12 cellular contexts compared by ENCODE assay signal in the genomic region with DNA sequence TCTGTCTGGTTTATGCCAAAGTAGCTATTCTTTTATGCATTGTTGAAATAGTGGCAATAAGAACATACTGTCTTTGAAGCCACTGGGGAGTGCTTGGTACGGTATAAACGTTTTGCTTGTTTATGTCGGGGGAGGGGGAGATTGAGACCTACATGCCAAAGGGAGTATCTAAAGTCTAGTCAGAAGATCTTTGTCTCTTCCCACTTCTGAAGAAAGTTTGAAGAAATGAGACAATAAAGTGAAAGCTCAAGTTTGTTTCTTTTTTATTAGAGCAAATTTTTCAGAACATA. TPM values are rescaled to one million over a fixed set of nuclear protein-coding genes. Genes with fewer than 3 reads are reported as not detected.
DNase-seq lines count a peak whose midpoint lies in the region; ATAC-seq and TF ChIP-seq lines count a peak whose summit lies in the region.
"Had no signal": no experiment of that assay in that cellular context is flagged by ENCODE, and none has a peak within 500 bp of the region (broad histone marks: within the 10 kb centered on the region; RNA-seq: fewer than 3 reads in every experiment).

No MANE protein-coding gene starts in this region.

- H4K20me1 ChIP-seq in H9 (ENCODE audit: control insufficient read depth, insufficient read depth, insufficient read length), result no peaks in the 10 kb centered on the region

- no CpG with 5 or more reads among the region's 3 CpGs for whole genome bisulfite sequencing in H9 (ENCODE audit: extremely low coverage, insufficient read length, low lambda C conversion rate)

- H3K14ac ChIP-seq in H9 (ENCODE audit: insufficient read depth, low read length), result no peak overlapping the region

- H2BK20ac ChIP-seq in H9 (ENCODE audit: low read depth, low read length, poor library complexity, severe bottlenecking), result no peak overlapping the region

- H3K27me3 ChIP-seq in H9 (ENCODE audit: insufficient read depth, low read length) (no peaks in the 10 kb centered on the region), SJCRH30 (no peaks in the 10 kb centered on the region)

- no peak overlapping the region for H2BK15ac ChIP-seq in H9 (ENCODE audit: low read depth, low read length)

- H3K27me3 Mint-ChIP-seq in H9 (ENCODE audit: low read depth), result no peaks in the 10 kb centered on the region; the same call in 1 of the 2 replicates
- H3K27me3 Mint-ChIP-seq in naive thymus-derived CD8-positive, alpha-beta T cell, result no peaks in the 10 kb centered on the region

- no peak overlapping the region for H2AK5ac ChIP-seq in H9 (ENCODE audit: insufficient read length, low read length)

- TF ChIP-seq CTCF in AG10803 (conservative IDR thresholded peaks at IDR 0.05; ENCODE audit: low read length) (no peak), H9 (conservative IDR thresholded peaks at IDR 0.05) (no peak)

- no peak overlapping the region for H4K91ac ChIP-seq in H9 (ENCODE audit: insufficient read length, low read depth, low read length)

- ATAC-seq in naive thymus-derived CD8-positive, alpha-beta T cell, result peak; percentile 26 to 42

- H2BK5ac ChIP-seq in H9 (ENCODE audit: insufficient read length, low read length), result no peak overlapping the region

- H3K9me3 ChIP-seq in H9 (ENCODE audit: control insufficient read depth, low read depth, low read length), result no peaks in the 10 kb centered on the region
- H3K9me3 ChIP-seq in SJCRH30 (replicated peaks), result no peaks in the 10 kb centered on the region

- H3K9ac ChIP-seq in H9 (ENCODE audit: extremely low read depth, insufficient read length, low read length), result peak overlapping the region; percentile 17

- H3K27ac ChIP-seq in H9 (ENCODE audit: insufficient read length, low read depth, low read length) (no peak overlapping the region), cingulate gyrus (ENCODE audit: low read depth, low read length) (peak overlapping the region; percentile 42), SJCRH30 (no peak overlapping the region)

- H3K4me1 Mint-ChIP-seq in H9, result peaks cover 62 to 83% of the 10 kb centered on the region in 2 experiments
- peaks cover 34 to 63% (median 54%) of the 10 kb centered on the region in 4 donors for H3K4me1 Mint-ChIP-seq in naive thymus-derived CD8-positive, alpha-beta T cell

- peaks cover 44% of the 10 kb centered on the region; the same call in 1 of the 2 replicates for H3K79me2 ChIP-seq in H9 (ENCODE audit: insufficient read depth, low read length)

- H3K4me3 ChIP-seq in AG10803 (ENCODE audit: low read length) (no peak overlapping the region), SJCRH30 (no peak overlapping the region)

- H3K36me3 ChIP-seq in SJCRH30, result peaks cover 79% of the 10 kb centered on the region

- H4K8ac ChIP-seq in H9 (replicated peaks; ENCODE audit: insufficient read length, low read depth, low read length), result no peak overlapping the region

- H3K23ac ChIP-seq in H9 (ENCODE audit: insufficient read length, low read depth, low read length), result no peak overlapping the region

- peaks cover 2% of the 10 kb centered on the region for H3K23me2 ChIP-seq in H9 (ENCODE audit: insufficient read length, low read depth, low read length, poor library complexity, severe bottlenecking)

- peak overlapping the region in 2 of 3 experiments; percentile 23 to 95; a peak in 3 of 7 replicates for H3K27ac Mint-ChIP-seq in H9
- peak overlapping the region; percentile 15 to 95 (median 86) for H3K27ac Mint-ChIP-seq in naive thymus-derived CD8-positive, alpha-beta T cell

- H3K18ac ChIP-seq in H9 (ENCODE audit: insufficient read length, low read depth, low read length), result no peak overlapping the region

- no peak overlapping the region for H3K56ac ChIP-seq in H9 (ENCODE audit: insufficient read length, low read depth, low read length)

- no peak overlapping the region for H3K4ac ChIP-seq in H9 (ENCODE audit: low read depth, low read length)

- H3K79me1 ChIP-seq in H9 (ENCODE audit: insufficient read depth, low read depth, low read length, poor library complexity, severe bottlenecking), result no peaks in the 10 kb centered on the region

- peak overlapping the region; percentile 24 for H3K4me2 ChIP-seq in H9 (ENCODE audit: insufficient read depth, insufficient read length, low read length)

- no peak overlapping the region for H2BK12ac ChIP-seq in H9 (ENCODE audit: insufficient read length, low read depth, low read length)

- H3K9me3 Mint-ChIP-seq in H9, result no peaks in the 10 kb centered on the region
- H3K9me3 Mint-ChIP-seq in naive thymus-derived CD8-positive, alpha-beta T cell, result no peaks in the 10 kb centered on the region

- no peak overlapping the region for H2AFZ ChIP-seq in H9 (ENCODE audit: low read length)

- H2BK120ac ChIP-seq in H9 (ENCODE audit: low read depth, low read length, poor library complexity, severe bottlenecking), result no peak overlapping the region

- H4K5ac ChIP-seq in H9 (ENCODE audit: insufficient read length, low read depth, low read length), result no peak overlapping the region

- H3T11ph ChIP-seq in H9 (ENCODE audit: low read length), result no peak overlapping the region

- H3K4me3 Mint-ChIP-seq in H9, result peak overlapping the region in 1 of 2 experiments; percentile 13; a peak in 1 of 5 replicates
- H3K4me3 Mint-ChIP-seq in naive thymus-derived CD8-positive, alpha-beta T cell, result peak overlapping the region in 9 of 10 donors; percentile 31 to 79 (median 72)

- H3K4me1 ChIP-seq in H9 (ENCODE audit: insufficient read depth, low read length), result peaks cover 4% of the 10 kb centered on the region; the same call in 1 of the 2 replicates
- peaks cover 4% of the 10 kb centered on the region for H3K4me1 ChIP-seq in SJCRH30

- POLR2A ChIA-PET in naive thymus-derived CD8-positive, alpha-beta T cell (lab: Charles Lee), result interaction anchor here (1.0 to 2.0 kb wide), 3 partner anchors 20 to 68 kb away, joined by 3 to 11 read pairs (median 8); partner anchors contain the start of gene NDUFS5

- H3K36me3 Mint-ChIP-seq in H9 (ENCODE audit: insufficient read depth in 1 of 3, low read depth in 3 of 3), result peaks cover 59 to 95% (median 86%) of the 10 kb centered on the region in 3 experiments
- peaks cover 6 to 71% (median 15%) of the 10 kb centered on the region in 3 donors for H3K36me3 Mint-ChIP-seq in naive thymus-derived CD8-positive, alpha-beta T cell

- DNase-seq in AG10803 (ENCODE audit: low read depth) (peak; percentile 7), H9 (no peak), cerebellar nuclear complex (lab: John Stamatoyannopoulos, UW) (no peak), SJCRH30 (no peak), SW480 (ENCODE audit: low spot score) (no peak)
- DNase-seq in naive thymus-derived CD8-positive, alpha-beta T cell, result peak in 1 of 10 donors; percentile 33
- no peak for DNase-seq in stimulated activated CD4-positive, alpha-beta T cell treated with anti-CD3 and anti-CD28 coated beads, Interleukin-2, amount 100 ng/mL, for 48 hours
- DNase-seq: activated CD4-positive, CD25-positive, alpha-beta regulatory T cell treated with anti-CD3 and anti-CD28 coated beads, Interleukin-2, amount 50 U/mL, for 72 hours; COR-L47; NCI-H1436 treated with DMSO at 0.1 percent for 48 hours; SHP77 treated with DMSO at 0.1 percent for 48 hours had no signal

RNA-seq across cellular contexts. Expression of gene AKIRIN1, which starts 6.8 kb away (rescaled TPM):
- total RNA-seq in H9 (2021), result 235 and 237 TPM in 2 replicates
- total RNA-seq in naive thymus-derived CD8-positive, alpha-beta T cell, result 10 to 100 TPM; 74.5 to 76.0 TPM
- 10 to 100 TPM; 92.9 to 99.2 (median 93.7) TPM for polyA plus RNA-seq in naive thymus-derived CD8-positive, alpha-beta T cell
- 108 and 110 TPM in 2 replicates for total RNA-seq in SJCRH30 (2014; rRNA removed; shearing (Covaris generic))

RNA-seq across cellular contexts. Expression of gene NDUFS5, which starts 28.3 kb away (rescaled TPM):
- 367 and 376 TPM in 2 replicates for total RNA-seq in H9 (2021)
- 100 to 1,000 TPM; 104 to 118 TPM for total RNA-seq in naive thymus-derived CD8-positive, alpha-beta T cell
- polyA plus RNA-seq in naive thymus-derived CD8-positive, alpha-beta T cell, result 100 to 1,000 TPM; 614 to 657 (median 626) TPM
- 696 and 701 TPM in 2 replicates for total RNA-seq in SJCRH30 (2014; rRNA removed; shearing (Covaris generic))

RNA-seq across cellular contexts. Expression of gene RHBDL2, which starts 56.2 kb away (rescaled TPM):
- total RNA-seq in H9 (2021), result 0.15 TPM in 1 of 2 replicates, not detected in the other
- total RNA-seq in naive thymus-derived CD8-positive, alpha-beta T cell, result not detected
- polyA plus RNA-seq in naive thymus-derived CD8-positive, alpha-beta T cell, result under 1 TPM in 1 of 3 donors, not detected in 2; 0.14 TPM
- total RNA-seq in SJCRH30 (2014; rRNA removed; shearing (Covaris generic)), result 0.10 TPM in 1 of 2 replicates, not detected in the other
